ENCODE assay signal across 12 cellular contexts in the genomic region with DNA sequence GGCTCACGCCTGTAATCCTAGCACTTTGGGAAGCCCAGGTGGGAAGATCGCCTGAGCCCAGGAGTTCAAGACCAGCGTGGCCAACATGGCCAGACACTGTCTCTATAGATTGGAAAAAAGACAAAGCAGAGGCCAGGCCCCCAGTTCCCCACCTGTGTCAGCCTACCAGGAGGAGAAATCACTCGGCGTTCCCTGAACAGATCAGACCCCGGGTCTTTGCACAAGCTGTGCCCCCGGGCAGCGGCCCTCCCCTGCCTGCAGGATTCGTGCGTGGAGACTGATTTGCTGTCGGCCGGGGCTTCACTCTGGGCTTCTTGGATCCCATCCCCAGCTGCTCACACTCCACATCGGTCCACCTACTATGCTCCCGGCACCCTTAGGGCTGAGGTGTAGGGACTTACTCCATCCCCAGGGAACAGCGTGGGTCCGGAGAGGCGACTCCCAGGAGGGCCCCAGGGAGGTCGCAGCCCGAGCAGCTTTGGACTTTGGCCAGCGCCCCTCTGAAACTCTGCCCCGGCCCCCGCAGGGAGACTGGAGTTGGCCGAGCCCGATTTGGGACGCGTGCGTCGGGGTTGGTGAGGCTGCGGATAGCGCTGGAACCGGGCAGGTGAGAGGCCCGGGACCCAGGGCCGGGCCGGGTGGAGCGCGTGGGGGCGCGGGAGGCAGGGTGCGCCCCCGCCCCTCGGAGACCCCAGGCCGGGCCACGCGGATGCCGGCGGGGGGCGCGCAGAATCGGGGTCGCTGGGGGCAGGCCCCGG. TPM values are rescaled to one million over a fixed set of nuclear protein-coding genes. Genes with fewer than 3 reads are reported as not detected.
DNase-seq lines count a peak whose midpoint lies in the region; ATAC-seq and TF ChIP-seq lines count a peak whose summit lies in the region.
"Had no signal": no experiment of that assay in that cellular context is flagged by ENCODE, and none has a peak within 500 bp of the region (broad histone marks: within the 10 kb centered on the region; RNA-seq: fewer than 3 reads in every experiment).

No MANE protein-coding gene starts in this region.

- H3K27me3 ChIP-seq in esophagus squamous epithelium: peaks cover 15 to 74% (median 23%) of the 10 kb centered on the region in 4 donors

- no peak overlapping the region for H3K27ac Mint-ChIP-seq in activated naive CD4-positive, alpha-beta T cell treated with anti-CD3 and anti-CD28 coated beads, Interleukin-2, amount 50 U/mL, for 24 hours
- no peak overlapping the region for H3K27ac Mint-ChIP-seq in activated naive CD4-positive, alpha-beta T cell treated with anti-CD3 and anti-CD28 coated beads, Interleukin-2, amount 50 U/mL, for 72 hours
- H3K27ac Mint-ChIP-seq in stimulated activated effector memory CD8-positive, alpha-beta T cell treated with anti-CD3 and anti-CD28 coated beads, Interleukin-12 subunit alpha, Interleukin-12 subunit beta, amount 100 ng/mL, for 72 hours: no peak overlapping the region
- H3K27ac Mint-ChIP-seq: activated CD4-positive, alpha-beta T cell treated with anti-CD3 and anti-CD28 coated beads, Interleukin-2, amount 10 ng/mL, durations not matched to agents 7 days and 5 days had no signal

- H3K36me3 ChIP-seq in esophagus squamous epithelium: no peaks in the 10 kb centered on the region

- intact Hi-C loops in esophagus squamous epithelium (cut with DNase I): loop anchor here (10.0 kb wide), 1 partner anchor 170 kb away; the partner anchor contains the start of gene APC2

- TF ChIP-seq CTCF in esophagus squamous epithelium (IDR thresholded peaks at IDR 0.05): no peak

- TF ChIP-seq POLR2A in esophagus squamous epithelium (IDR thresholded peaks at IDR 0.05): no peak

- H3K9me3 ChIP-seq in esophagus squamous epithelium: no peaks in the 10 kb centered on the region
- H3K9me3 ChIP-seq: heart left ventricle had no signal

- 67 to 100% methylated on average over 1 to 8 of the region's 51 CpGs for WGBS in esophagus squamous epithelium, 2 donors

- H3K9me3 Mint-ChIP-seq in activated naive CD4-positive, alpha-beta T cell treated with anti-CD3 and anti-CD28 coated beads, Interleukin-2, amount 50 U/mL, for 24 hours: no peaks in the 10 kb centered on the region
- no peaks in the 10 kb centered on the region for H3K9me3 Mint-ChIP-seq in activated naive CD4-positive, alpha-beta T cell treated with anti-CD3 and anti-CD28 coated beads, Interleukin-2, amount 50 U/mL, for 72 hours
- no peaks in the 10 kb centered on the region for H3K9me3 Mint-ChIP-seq in stimulated activated effector memory CD8-positive, alpha-beta T cell treated with anti-CD3 and anti-CD28 coated beads, Interleukin-12 subunit alpha, Interleukin-12 subunit beta, amount 100 ng/mL, for 72 hours
- H3K9me3 Mint-ChIP-seq: activated CD4-positive, alpha-beta T cell treated with anti-CD3 and anti-CD28 coated beads, Interleukin-2, amount 10 ng/mL, durations not matched to agents 7 days and 5 days had no signal

- H3K36me3 Mint-ChIP-seq in activated naive CD4-positive, alpha-beta T cell treated with anti-CD3 and anti-CD28 coated beads, Interleukin-2, amount 50 U/mL, for 24 hours: peaks cover 2% of the 10 kb centered on the region
- peaks cover 0 to 2% of the 10 kb centered on the region in 2 donors for H3K36me3 Mint-ChIP-seq in activated naive CD4-positive, alpha-beta T cell treated with anti-CD3 and anti-CD28 coated beads, Interleukin-2, amount 50 U/mL, for 72 hours
- peaks cover 6% of the 10 kb centered on the region for H3K36me3 Mint-ChIP-seq in stimulated activated effector memory CD8-positive, alpha-beta T cell treated with anti-CD3 and anti-CD28 coated beads, Interleukin-12 subunit alpha, Interleukin-12 subunit beta, amount 100 ng/mL, for 72 hours

- peaks cover 14% of the 10 kb centered on the region for H3K4me1 Mint-ChIP-seq in activated naive CD4-positive, alpha-beta T cell treated with anti-CD3 and anti-CD28 coated beads, Interleukin-2, amount 50 U/mL, for 24 hours
- H3K4me1 Mint-ChIP-seq in stimulated activated effector memory CD8-positive, alpha-beta T cell treated with anti-CD3 and anti-CD28 coated beads, Interleukin-12 subunit alpha, Interleukin-12 subunit beta, amount 100 ng/mL, for 72 hours: peaks cover 9% of the 10 kb centered on the region

- H3K4me3 ChIP-seq in esophagus squamous epithelium: peak overlapping the region in 1 of 4 donors; percentile 57
- H3K4me3 ChIP-seq: GM12878 had no signal

- peaks cover 18% of the 10 kb centered on the region for H3K27me3 Mint-ChIP-seq in activated naive CD4-positive, alpha-beta T cell treated with anti-CD3 and anti-CD28 coated beads, Interleukin-2, amount 50 U/mL, for 24 hours

- peak overlapping the region; percentile 5 to 72 (median 62) for H3K27ac ChIP-seq in esophagus squamous epithelium
- H3K27ac ChIP-seq: heart left ventricle, HL-60 had no signal

- H3K4me3 Mint-ChIP-seq in activated naive CD4-positive, alpha-beta T cell treated with anti-CD3 and anti-CD28 coated beads, Interleukin-2, amount 50 U/mL, for 24 hours: peak overlapping the region; percentile 60
- peak overlapping the region; percentile 46 for H3K4me3 Mint-ChIP-seq in stimulated activated effector memory CD8-positive, alpha-beta T cell treated with anti-CD3 and anti-CD28 coated beads, Interleukin-12 subunit alpha, Interleukin-12 subunit beta, amount 100 ng/mL, for 72 hours
- H3K4me3 Mint-ChIP-seq: activated CD4-positive, alpha-beta T cell treated with anti-CD3 and anti-CD28 coated beads, Interleukin-2, amount 10 ng/mL, durations not matched to agents 7 days and 5 days had no signal

- DNase-seq in activated naive CD4-positive, alpha-beta T cell treated with anti-CD3 and anti-CD28 coated beads, Interleukin-2, amount 50 U/mL, for 72 hours (ENCODE audit: low spot score in 2 of 2): no peak
- DNase-seq in esophagus squamous epithelium (lab: John Stamatoyannopoulos, UW): no peak
- DNase-seq in stimulated activated effector memory CD8-positive, alpha-beta T cell treated with anti-CD3 and anti-CD28 coated beads, Interleukin-12 subunit alpha, Interleukin-12 subunit beta, amount 100 ng/mL, for 72 hours (ENCODE audit: low spot score in 2 of 2): peak in 1 of 2 donors; percentile 57
- no peak for DNase-seq in DMS153 (lab: John Stamatoyannopoulos, UW)
- DNase-seq: activated CD4-positive, alpha-beta T cell treated with anti-CD3 and anti-CD28 coated beads, Interleukin-2, amount 10 ng/mL, durations not matched to agents 7 days and 5 days; NCI-H2081 had no signal

- no peak for ATAC-seq in activated naive CD4-positive, alpha-beta T cell treated with anti-CD3 and anti-CD28 coated beads, Interleukin-2, amount 50 U/mL, for 72 hours
- no peak for ATAC-seq in stimulated activated effector memory CD8-positive, alpha-beta T cell treated with anti-CD3 and anti-CD28 coated beads, Interleukin-12 subunit alpha, Interleukin-12 subunit beta, amount 100 ng/mL, for 72 hours
- ATAC-seq in GM18873 (IDR thresholded peaks at IDR 0.05; ENCODE audit: low FRiP score, unreplicated experiment): no peak
- ATAC-seq: GM12878, heart left ventricle had no signal

- peaks cover 7 to 51% (median 22%) of the 10 kb centered on the region in 3 donors for H3K4me1 ChIP-seq in esophagus squamous epithelium

RNA-seq across cellular contexts. Expression of gene EFNA2, which starts 0.5 kb away (rescaled TPM):
- under 1 TPM in 1 of 2 donors, not detected in 1; 0.25 TPM for total RNA-seq in activated naive CD4-positive, alpha-beta T cell treated with anti-CD3 and anti-CD28 coated beads, Interleukin-2, amount 50 U/mL, for 72 hours
- total RNA-seq in esophagus squamous epithelium: not detected
- total RNA-seq: activated CD4-positive, alpha-beta T cell treated with anti-CD3 and anti-CD28 coated beads, Interleukin-2, amount 10 ng/mL, durations not matched to agents 7 days and 5 days; GM12878; heart left ventricle; RPMI7951 had no signal

RNA-seq across cellular contexts. Expression of gene FAM174C, which starts 9.8 kb away (rescaled TPM):
- total RNA-seq in activated naive CD4-positive, alpha-beta T cell treated with anti-CD3 and anti-CD28 coated beads, Interleukin-2, amount 50 U/mL, for 72 hours: 10 to 100 TPM; 42.1 to 76.0 TPM
- 10 to 100 TPM; 31.5 to 69.8 (median 50.5) TPM for total RNA-seq in esophagus squamous epithelium

RNA-seq across cellular contexts. Expression of gene CIRBP, which starts 16.0 kb away (rescaled TPM):
- 100 to 1,000 TPM; 148 to 157 TPM for total RNA-seq in activated naive CD4-positive, alpha-beta T cell treated with anti-CD3 and anti-CD28 coated beads, Interleukin-2, amount 50 U/mL, for 72 hours
- 100 to 1,000 TPM; 116 to 415 (median 238) TPM for total RNA-seq in esophagus squamous epithelium

RNA-seq across cellular contexts. Expression of gene MIDN, which starts 36.8 kb away (rescaled TPM):
- total RNA-seq in activated naive CD4-positive, alpha-beta T cell treated with anti-CD3 and anti-CD28 coated beads, Interleukin-2, amount 50 U/mL, for 72 hours: 100 to 1,000 TPM in 1 of 2 donors, 10 to 100 TPM in 1; 52.9 to 113 TPM
- 10 to 100 TPM; 12.4 to 65.0 (median 40.4) TPM for total RNA-seq in esophagus squamous epithelium

RNA-seq across cellular contexts. Expression of gene ATP5F1D, which starts 43.6 kb away (rescaled TPM):
- total RNA-seq in activated naive CD4-positive, alpha-beta T cell treated with anti-CD3 and anti-CD28 coated beads, Interleukin-2, amount 50 U/mL, for 72 hours: 100 to 1,000 TPM; 114 to 201 TPM
- total RNA-seq in esophagus squamous epithelium: 100 to 1,000 TPM in 3 of 4 donors, 10 to 100 TPM in 1; 83.4 to 171 (median 132) TPM
